ENCODE assay signal across 14 cellular contexts in genomic region chr2:1607236-1607920, GRCh38.
A peak's percentile ranks its signal among the peaks of the same experiment; 100 is the strongest.
DNase-seq lines count a peak whose midpoint lies in the region; ATAC-seq, FAIRE-seq and TF ChIP-seq lines count a peak whose summit lies in the region.
"Had no signal": no experiment of that assay in that cellular context is flagged by ENCODE, and none has a peak within 500 bp of the region (broad histone marks: within the 10 kb centered on the region; RNA-seq: fewer than 3 reads in every experiment).

No MANE protein-coding gene starts in this region.

- H3K9me3 ChIP-seq in BLaER1 treated with 17β-estradiol and CSF1 and Interleukin-3, amounts not matched to agents 10 nM and 100 nM (replicated peaks in 1 of 11), result no peaks in the 10 kb centered on the region
- H3K9me3 ChIP-seq in astrocyte (ENCODE audit: insufficient read depth, low read depth, low read length), result no peaks in the 10 kb centered on the region
- no peaks in the 10 kb centered on the region for H3K9me3 ChIP-seq in lower lobe of right lung
- H3K9me3 ChIP-seq: SJSA1 had no signal

- no peaks in the 10 kb centered on the region; a peak in 1 of 22 replicates for H4K20me1 ChIP-seq in BLaER1 treated with 17β-estradiol and CSF1 and Interleukin-3, amounts not matched to agents 10 nM and 100 nM
- no peaks in the 10 kb centered on the region for H4K20me1 ChIP-seq in astrocyte (ENCODE audit: insufficient read depth, low read length)

- peaks cover 19% of the 10 kb centered on the region for H3K4me1 Mint-ChIP-seq in astrocyte (ENCODE audit: low read depth, unreplicated experiment)

- DNase-seq in H7 (peak; percentile 11), astrocyte (ENCODE audit: low read depth) (no peak), left kidney (ENCODE audit: low read depth, low spot score) (peak; percentile 30), ureter (ENCODE audit: low spot score) (no peak), lower lobe of right lung (no peak), NCI-H82 (lab: John Stamatoyannopoulos, UW) (no peak), NOMO-1 treated with dmso at 0.1 percent for 144 hours (lab: John Stamatoyannopoulos, UW; ENCODE audit: unreplicated experiment) (no peak)
- DNase-seq: AML-193; CD4-positive, alpha-beta T cell; NCI-H1048; NCI-H146; NCI-H2081 had no signal

- FAIRE-seq in astrocyte (lab: Jason Lieb, UNC), result no peak

- peak overlapping the region; percentile 78 to 98 (median 91); a peak in 21 of 22 replicates for H3K4me2 ChIP-seq in BLaER1 treated with 17β-estradiol and CSF1 and Interleukin-3, amounts not matched to agents 10 nM and 100 nM
- peak overlapping the region; percentile 6 for H3K4me2 ChIP-seq in astrocyte (ENCODE audit: low read length)

- no peak for TF ChIP-seq CTCF in astrocyte (IDR thresholded peaks at IDR 0.05; ENCODE audit: insufficient read depth, low read depth, low read length)
- TF ChIP-seq CTCF in lower lobe of right lung (IDR thresholded peaks at IDR 0.05), result no peak

- H3K27me3 Mint-ChIP-seq in astrocyte (ENCODE audit: low read depth, unreplicated experiment), result peaks cover 3% of the 10 kb centered on the region

- peak overlapping the region in 1 of 10 experiments; percentile 21; a peak in 1 of 20 replicates for H3K4me3 ChIP-seq in BLaER1 treated with 17β-estradiol and CSF1 and Interleukin-3, amounts not matched to agents 10 nM and 100 nM
- no peak overlapping the region for H3K4me3 ChIP-seq in H7 (ENCODE audit: insufficient read depth, low read depth, low read length)
- no peak overlapping the region for H3K4me3 ChIP-seq in astrocyte (ENCODE audit: insufficient read depth, low read depth, low read length)
- H3K4me3 ChIP-seq in lower lobe of right lung, result no peak overlapping the region
- H3K4me3 ChIP-seq: SJSA1 had no signal

- peak overlapping the region; percentile 47 for H3K4me3 Mint-ChIP-seq in astrocyte (ENCODE audit: unreplicated experiment)
- H3K4me3 Mint-ChIP-seq: CD4-positive, alpha-beta T cell had no signal

- peaks cover 45 to 98% (median 86%) of the 10 kb centered on the region in 10 experiments for H3K4me1 ChIP-seq in BLaER1 treated with 17β-estradiol and CSF1 and Interleukin-3, amounts not matched to agents 10 nM and 100 nM
- H3K4me1 ChIP-seq in astrocyte (ENCODE audit: insufficient read depth, low read length), result peaks cover 32% of the 10 kb centered on the region
- peaks cover 25% of the 10 kb centered on the region for H3K4me1 ChIP-seq in lower lobe of right lung

- H3K9me3 Mint-ChIP-seq in astrocyte (ENCODE audit: unreplicated experiment), result peaks cover 3% of the 10 kb centered on the region
- H3K9me3 Mint-ChIP-seq: CD4-positive, alpha-beta T cell had no signal

- intact Hi-C loops in lower lobe of right lung (cut with DNase I), result no loop called here

- no peaks in the 10 kb centered on the region for H3K36me3 Mint-ChIP-seq in astrocyte (ENCODE audit: low read depth, unreplicated experiment)

- H3K36me3 ChIP-seq in BLaER1 treated with 17β-estradiol and CSF1 and Interleukin-3, amounts not matched to agents 10 nM and 100 nM, result no peaks in the 10 kb centered on the region
- H3K36me3 ChIP-seq in H7 (replicated peaks; ENCODE audit: control insufficient read depth, insufficient read depth, low read length) (no peaks in the 10 kb centered on the region), astrocyte (ENCODE audit: insufficient read depth, low read length) (no peaks in the 10 kb centered on the region), lower lobe of right lung (no peaks in the 10 kb centered on the region)
- H3K36me3 ChIP-seq: SJSA1 had no signal

- no peak overlapping the region for H2AFZ ChIP-seq in astrocyte (ENCODE audit: low read depth, low read length)

- ATAC-seq in lower lobe of right lung, result no peak

- no peaks in the 10 kb centered on the region for H3K79me2 ChIP-seq in astrocyte (ENCODE audit: insufficient read depth, low read length)

- no peak overlapping the region for H3K27ac Mint-ChIP-seq in astrocyte (ENCODE audit: unreplicated experiment)
- H3K27ac Mint-ChIP-seq: CD4-positive, alpha-beta T cell had no signal

- H3K27ac ChIP-seq in BLaER1 treated with 17β-estradiol and CSF1 and Interleukin-3, amounts not matched to agents 10 nM and 100 nM, result peak overlapping the region in 3 of 11 experiments; percentile 67 to 69 (median 68); a peak in 5 of 22 replicates
- H3K27ac ChIP-seq in astrocyte (ENCODE audit: low read depth, low read length) (no peak overlapping the region), lower lobe of right lung (no peak overlapping the region)
- H3K27ac ChIP-seq: SJSA1 had no signal

- H3K9ac ChIP-seq in BLaER1 treated with 17β-estradiol and CSF1 and Interleukin-3, amounts not matched to agents 10 nM and 100 nM, result peak overlapping the region in 2 of 11 experiments; percentile 1 to 19; a peak in 1 of 22 replicates
- no peak overlapping the region for H3K9ac ChIP-seq in astrocyte (ENCODE audit: low read length)

- H3K27me3 ChIP-seq in BLaER1 treated with 17β-estradiol and CSF1 and Interleukin-3, amounts not matched to agents 10 nM and 100 nM, result peaks cover 0 to 10% (median 0%) of the 10 kb centered on the region in 11 experiments; a peak in 1 of 22 replicates
- H3K27me3 ChIP-seq in H7 (ENCODE audit: control insufficient read depth, insufficient read depth, low read length) (no peaks in the 10 kb centered on the region), astrocyte (ENCODE audit: insufficient read depth, low read length) (no peaks in the 10 kb centered on the region), lower lobe of right lung (ENCODE audit: low read depth) (no peaks in the 10 kb centered on the region)
- H3K27me3 ChIP-seq: SJSA1 had no signal

Comparison
In these comparisons a context has a peak if more than half of its experiments do, and no peak if none do; other contexts are left out.
1. DNase-seq: peak in H7 (single experiment) and left kidney (single experiment); none in astrocyte (single experiment), ureter (single experiment), lower lobe of right lung (single experiment), NCI-H82 (single experiment) and NOMO-1 treated with dmso at 0.1 percent for 144 hours (single experiment).